In the genomic region with DNA sequence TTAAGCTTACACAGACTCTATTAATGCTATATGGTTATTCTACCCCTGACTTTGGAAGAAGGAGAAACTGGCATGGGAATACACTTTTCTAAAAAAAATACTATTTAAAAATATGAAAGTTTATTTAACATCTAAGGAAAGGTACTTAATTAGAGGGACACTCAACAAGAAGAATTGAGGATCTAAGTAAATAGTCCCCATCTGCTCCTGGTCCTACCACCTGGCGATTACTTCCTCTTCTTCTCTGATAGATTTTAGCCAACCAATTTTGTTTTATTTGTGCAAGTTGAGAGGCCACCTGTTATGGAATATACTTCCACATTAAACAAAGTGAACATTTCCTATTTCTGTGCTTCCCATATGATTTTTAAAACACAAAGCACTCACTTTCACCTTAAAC, we compare ENCODE assay signal across 8 cellular contexts.
DNase-seq lines count a peak whose midpoint lies in the region; ATAC-seq and TF ChIP-seq lines count a peak whose summit lies in the region.

No MANE protein-coding gene starts in this region.

- POLR2A ChIA-PET in activated B cell treated with CpG ODN at 0.5 μM for 24 hours (lab: Charles Lee): interaction anchor here (0.5 to 1.8 kb wide), 8 partner anchors 11 to 114 kb away, joined by 3 to 8 read pairs (median 4); partner anchors contain the start of gene BCL2

- H3K4me1 ChIP-seq in stomach: peaks cover 0 to 15% (median 7%) of the 10 kb centered on the region in 4 donors

- peaks cover 95% of the 10 kb centered on the region for H3K4me1 Mint-ChIP-seq in activated naive CD4-positive, alpha-beta T cell treated with anti-CD3 and anti-CD28 coated beads for 36 hours (ENCODE audit: low read depth)
- peaks cover 84% of the 10 kb centered on the region for H3K4me1 Mint-ChIP-seq in activated B cell treated with CpG ODN at 0.5 μM for 24 hours
- peaks cover 96% of the 10 kb centered on the region for H3K4me1 Mint-ChIP-seq in stimulated activated naive CD8-positive, alpha-beta T cell treated with anti-CD3 and anti-CD28 coated beads, Interleukin-15, amount 100 ng/mL, for 72 hours

- TF ChIP-seq EP300 in stomach (IDR thresholded peaks at IDR 0.05): no peak

- no peak for TF ChIP-seq CTCF in activated B cell treated with CpG ODN at 0.5 μM for 24 hours (IDR thresholded peaks at IDR 0.05)
- TF ChIP-seq CTCF in stomach (IDR thresholded peaks at IDR 0.05): no peak

- CTCF ChIA-PET in activated naive CD4-positive, alpha-beta T cell treated with anti-CD3 and anti-CD28 coated beads for 36 hours (lab: Charles Lee): interaction anchor here (0.6 to 4.5 kb wide), 5 partner anchors 12 to 681 kb away, joined by 3 to 21 read pairs (median 4); no protein-coding TSS in a partner anchor
- CTCF ChIA-PET in activated B cell treated with CpG ODN at 0.5 μM for 24 hours (lab: Charles Lee): interaction anchor here (0.5 to 1.5 kb wide), 2 partner anchors 110 to 114 kb away, joined by 3 read pairs; no protein-coding TSS in a partner anchor

- H3K27ac Mint-ChIP-seq in activated naive CD4-positive, alpha-beta T cell treated with anti-CD3 and anti-CD28 coated beads for 36 hours: peak overlapping the region; percentile 86
- peak overlapping the region; percentile 82 for H3K27ac Mint-ChIP-seq in activated B cell treated with CpG ODN at 0.5 μM for 24 hours
- H3K27ac Mint-ChIP-seq in stimulated activated naive CD8-positive, alpha-beta T cell treated with anti-CD3 and anti-CD28 coated beads, Interleukin-15, amount 100 ng/mL, for 72 hours: peak overlapping the region; percentile 80 to 89

- no peaks in the 10 kb centered on the region for H3K27me3 Mint-ChIP-seq in activated naive CD4-positive, alpha-beta T cell treated with anti-CD3 and anti-CD28 coated beads for 36 hours (ENCODE audit: low read depth)
- H3K27me3 Mint-ChIP-seq in activated B cell treated with CpG ODN at 0.5 μM for 24 hours: no peaks in the 10 kb centered on the region
- H3K27me3 Mint-ChIP-seq in stimulated activated naive CD8-positive, alpha-beta T cell treated with anti-CD3 and anti-CD28 coated beads, Interleukin-15, amount 100 ng/mL, for 72 hours: no peaks in the 10 kb centered on the region

- no peaks in the 10 kb centered on the region for H3K9me3 ChIP-seq in stomach

- no peak overlapping the region for H3K27ac ChIP-seq in stomach

- TF ChIP-seq POLR2A in stomach (IDR thresholded peaks at IDR 0.05): no peak

- H3K4me3 Mint-ChIP-seq in activated naive CD4-positive, alpha-beta T cell treated with anti-CD3 and anti-CD28 coated beads for 36 hours: peak overlapping the region; percentile 71
- peak overlapping the region; percentile 6 for H3K4me3 Mint-ChIP-seq in activated B cell treated with CpG ODN at 0.5 μM for 24 hours
- peak overlapping the region; percentile 86 to 87 for H3K4me3 Mint-ChIP-seq in stimulated activated naive CD8-positive, alpha-beta T cell treated with anti-CD3 and anti-CD28 coated beads, Interleukin-15, amount 100 ng/mL, for 72 hours

- H3K36me3 Mint-ChIP-seq in activated naive CD4-positive, alpha-beta T cell treated with anti-CD3 and anti-CD28 coated beads for 36 hours (ENCODE audit: low read depth): peaks cover 12% of the 10 kb centered on the region
- H3K36me3 Mint-ChIP-seq in activated B cell treated with CpG ODN at 0.5 μM for 24 hours (ENCODE audit: low read depth): peaks cover 42% of the 10 kb centered on the region

- H3K9me3 Mint-ChIP-seq in activated naive CD4-positive, alpha-beta T cell treated with anti-CD3 and anti-CD28 coated beads for 36 hours: no peaks in the 10 kb centered on the region
- no peaks in the 10 kb centered on the region for H3K9me3 Mint-ChIP-seq in activated B cell treated with CpG ODN at 0.5 μM for 24 hours
- H3K9me3 Mint-ChIP-seq in stimulated activated naive CD8-positive, alpha-beta T cell treated with anti-CD3 and anti-CD28 coated beads, Interleukin-15, amount 100 ng/mL, for 72 hours: no peaks in the 10 kb centered on the region

- ATAC-seq in activated B cell treated with CpG ODN at 0.5 μM for 24 hours (ENCODE audit: low read depth): no peak
- no peak for ATAC-seq in stimulated activated naive CD8-positive, alpha-beta T cell treated with anti-CD3 and anti-CD28 coated beads, Interleukin-15, amount 100 ng/mL, for 72 hours

- no peaks in the 10 kb centered on the region for H3K27me3 ChIP-seq in stomach

- no peak overlapping the region for H3K4me3 ChIP-seq in stomach

- intact Hi-C loops in activated naive CD4-positive, alpha-beta T cell treated with anti-CD3 and anti-CD28 coated beads for 36 hours (cut with micrococcal nuclease): loop anchor here (5.0 kb wide), 1 partner anchor 214 kb away; the partner anchor contains the start of gene VPS4B
- intact Hi-C loops in activated B cell treated with CpG ODN at 0.5 μM for 24 hours (cut with micrococcal nuclease): loop anchor here (1.0 to 2.0 kb wide), 4 partner anchors 11 to 105 kb away; no protein-coding TSS in a partner anchor
- intact Hi-C loops in stomach (cut with DNase I; ENCODE audit: low total_unique reads): no loop called here

- no peak for DNase-seq in activated naive CD4-positive, alpha-beta T cell treated with anti-CD3 and anti-CD28 coated beads for 36 hours
- no peak for DNase-seq in activated naive CD4-positive, alpha-beta T cell treated with Interleukin-2 at 50 U/mL for 16 hours
- DNase-seq in NCI-H1417 treated with DMSO at 0.1 percent for 48 hours (lab: John Stamatoyannopoulos, UW) (peak; percentile 68), activated B cell treated with CpG ODN at 0.5 μM for 24 hours (no peak), hypothalamus (lab: John Stamatoyannopoulos, UW) (no peak), SKM-1 treated with dmso at 0.1 percent for 144 hours (lab: John Stamatoyannopoulos, UW; ENCODE audit: unreplicated experiment) (no peak), stomach (no peak)
- no peak for DNase-seq in stimulated activated naive CD8-positive, alpha-beta T cell treated with anti-CD3 and anti-CD28 coated beads, Interleukin-15, amount 100 ng/mL, for 72 hours

- H3K36me3 ChIP-seq in stomach: no peaks in the 10 kb centered on the region

- WGBS in stomach, 5 donors: 60 to 73% (median 64%) methylated on average over 1 of the region's 1 CpG

Comparison
In these comparisons a context has a peak if more than half of its experiments do, and no peak if none do; other contexts are left out.
1. H3K4me3 Mint-ChIP-seq: peak in every context shown above with its lines; median percentile 86 in stimulated activated naive CD8-positive, alpha-beta T cell treated with anti-CD3 and anti-CD28 coated beads, Interleukin-15, amount 100 ng/mL, for 72 hours; 71 in activated naive CD4-positive, alpha-beta T cell treated with anti-CD3 and anti-CD28 coated beads for 36 hours; 6 in activated B cell treated with CpG ODN at 0.5 μM for 24 hours.